In the genomic region with DNA sequence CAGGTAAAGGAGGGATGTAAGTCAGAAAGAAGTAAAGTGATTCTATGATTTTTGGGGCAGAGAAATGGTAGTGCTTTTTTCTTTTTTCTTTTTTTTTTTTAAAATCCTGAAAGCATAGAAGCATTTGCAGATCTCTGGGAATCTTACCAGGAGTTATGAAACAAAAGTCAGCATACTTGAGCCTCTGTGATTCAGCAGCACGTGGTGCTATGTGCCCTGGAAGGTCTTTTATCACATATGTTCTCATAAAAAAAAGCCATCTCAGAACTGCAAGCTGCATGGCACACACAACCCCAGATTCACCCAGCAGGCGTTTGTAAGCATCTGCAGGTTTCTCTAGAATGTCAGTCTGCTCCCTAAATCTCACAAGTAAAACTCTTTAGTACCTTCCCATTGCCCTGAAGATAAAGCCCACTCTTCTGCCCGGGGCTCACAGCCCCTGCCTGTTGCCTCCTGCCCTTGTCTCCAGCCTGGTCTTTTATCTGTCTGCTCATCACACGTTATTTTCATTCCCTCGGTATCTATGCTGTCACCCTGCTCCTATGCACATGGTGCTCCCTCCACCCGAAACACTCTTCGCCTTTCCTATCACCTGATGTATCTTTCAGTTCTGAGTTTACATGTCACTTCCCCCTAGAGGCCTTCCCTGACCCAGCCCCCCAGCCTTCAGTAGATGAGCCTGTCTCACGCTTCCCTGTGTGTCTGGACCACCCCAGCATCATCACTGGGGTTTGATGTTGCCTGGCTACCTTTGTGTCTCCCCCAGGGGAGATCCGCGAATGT, we compare ENCODE assay signal across 8 cellular contexts.
DNase-seq lines count a peak whose midpoint lies in the region; ATAC-seq, FAIRE-seq and TF ChIP-seq lines count a peak whose summit lies in the region.

No MANE protein-coding gene starts in this region.

- peaks cover 0 to 3% (median 0%) of the 10 kb centered on the region in 5 experiments for H3K9me3 Mint-ChIP-seq in brain
- H3K9me3 Mint-ChIP-seq in stimulated activated effector memory CD8-positive, alpha-beta T cell treated with anti-CD3 and anti-CD28 coated beads, Interleukin-12 subunit alpha, Interleukin-12 subunit beta, amount 100 ng/mL, for 72 hours = no peaks in the 10 kb centered on the region

- DNase-seq in stimulated activated effector memory CD8-positive, alpha-beta T cell treated with anti-CD3 and anti-CD28 coated beads, Interleukin-12 subunit alpha, Interleukin-12 subunit beta, amount 100 ng/mL, for 72 hours (ENCODE audit: low spot score in 2 of 2) = no peak
- DNase-seq in T1000 (lab: John Stamatoyannopoulos, UW) = no peak
- no peak for DNase-seq in pons (ENCODE audit: low spot score)
- no peak for DNase-seq in D721Med (ENCODE audit: insufficient read length, low spot score)
- no peak for DNase-seq in RPMI8226

- TF ChIP-seq CTCF in brain (conservative IDR thresholded peaks at IDR 0.05) (no peak), D721Med (IDR thresholded peaks at IDR 0.05; ENCODE audit: insufficient read depth, missing control alignments) (no peak)

- FAIRE-seq in D721Med (lab: Jason Lieb, UNC) = no peak

- H3K27me3 Mint-ChIP-seq in brain = peaks cover 5% of the 10 kb centered on the region

- no peak overlapping the region for H3K4me3 Mint-ChIP-seq in brain
- no peak overlapping the region for H3K4me3 Mint-ChIP-seq in stimulated activated effector memory CD8-positive, alpha-beta T cell treated with anti-CD3 and anti-CD28 coated beads, Interleukin-12 subunit alpha, Interleukin-12 subunit beta, amount 100 ng/mL, for 72 hours

- peak; percentile 65 for ATAC-seq in GM19035 (IDR thresholded peaks at IDR 0.05; ENCODE audit: unreplicated experiment)
- peak; percentile 65 for ATAC-seq in HG02973 (IDR thresholded peaks at IDR 0.05; ENCODE audit: unreplicated experiment)
- ATAC-seq in stimulated activated effector memory CD8-positive, alpha-beta T cell treated with anti-CD3 and anti-CD28 coated beads, Interleukin-12 subunit alpha, Interleukin-12 subunit beta, amount 100 ng/mL, for 72 hours = no peak

- peak overlapping the region in 3 of 5 experiments; percentile 18 to 83 (median 64) for H3K27ac Mint-ChIP-seq in brain
- peak overlapping the region; percentile 48 for H3K27ac Mint-ChIP-seq in stimulated activated effector memory CD8-positive, alpha-beta T cell treated with anti-CD3 and anti-CD28 coated beads, Interleukin-12 subunit alpha, Interleukin-12 subunit beta, amount 100 ng/mL, for 72 hours

- peaks cover 21% of the 10 kb centered on the region for H3K4me1 Mint-ChIP-seq in brain
- H3K4me1 Mint-ChIP-seq in stimulated activated effector memory CD8-positive, alpha-beta T cell treated with anti-CD3 and anti-CD28 coated beads, Interleukin-12 subunit alpha, Interleukin-12 subunit beta, amount 100 ng/mL, for 72 hours = peaks cover 7% of the 10 kb centered on the region

- H3K36me3 Mint-ChIP-seq in brain = no peaks in the 10 kb centered on the region
- no peaks in the 10 kb centered on the region for H3K36me3 Mint-ChIP-seq in stimulated activated effector memory CD8-positive, alpha-beta T cell treated with anti-CD3 and anti-CD28 coated beads, Interleukin-12 subunit alpha, Interleukin-12 subunit beta, amount 100 ng/mL, for 72 hours
